8 cellular contexts compared by ENCODE assay signal in the genomic region with DNA sequence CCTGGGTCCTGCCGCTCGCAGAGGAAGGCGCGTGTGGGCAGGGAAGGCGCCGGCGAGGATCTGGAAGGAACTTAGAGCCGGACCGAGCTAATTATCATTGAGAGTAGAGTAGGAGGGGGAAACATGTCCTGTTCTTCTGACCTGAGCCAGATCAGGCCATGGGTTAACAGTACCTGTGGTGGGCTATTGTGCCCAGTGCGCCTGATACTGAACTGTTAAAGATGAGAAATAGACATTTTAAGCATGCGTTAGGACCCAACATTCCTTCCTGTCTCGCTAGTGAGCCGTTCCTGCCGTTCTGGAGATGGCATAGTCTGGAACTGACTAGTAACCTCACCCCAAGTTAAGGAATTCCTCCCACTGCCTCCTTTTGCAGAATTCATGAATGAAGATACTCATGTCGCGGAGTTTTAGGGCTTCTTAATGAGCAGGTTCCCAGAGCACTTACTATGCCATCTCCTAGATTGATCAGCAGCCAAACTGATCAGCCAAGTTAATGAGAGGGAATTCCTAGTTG. TPM values are rescaled to one million over a fixed set of nuclear protein-coding genes. Genes with fewer than 3 reads are reported as not detected.
DNase-seq lines count a peak whose midpoint lies in the region; ATAC-seq lines count a peak whose summit lies in the region.

No MANE protein-coding gene starts in this region.

- DNase-seq in activated CD4-positive, alpha-beta memory T cell treated with anti-CD3 and anti-CD28 coated beads, Interleukin-2, amount 10 ng/mL, durations not matched to agents 7 days and 5 days, result no peak
- DNase-seq in stimulated activated naive CD8-positive, alpha-beta T cell treated with anti-CD3 and anti-CD28 coated beads, Interleukin-15, amount 100 ng/mL, for 72 hours, result no peak
- DNase-seq in NCI-H2081 treated with DMSO at 0.1 percent for 48 hours (lab: John Stamatoyannopoulos, UW) (no peak), HuH-7.5 (ENCODE audit: low spot score) (no peak)

- peak overlapping the region; percentile 88 for H3K4me3 Mint-ChIP-seq in activated CD4-positive, alpha-beta memory T cell treated with anti-CD3 and anti-CD28 coated beads, Interleukin-2, amount 10 ng/mL, durations not matched to agents 7 days and 5 days
- H3K4me3 Mint-ChIP-seq in stimulated activated naive CD8-positive, alpha-beta T cell treated with anti-CD3 and anti-CD28 coated beads, Interleukin-15, amount 100 ng/mL, for 72 hours, result peak overlapping the region; percentile 89 to 96

- peaks cover 60% of the 10 kb centered on the region for H3K4me1 Mint-ChIP-seq in activated CD4-positive, alpha-beta memory T cell treated with anti-CD3 and anti-CD28 coated beads, Interleukin-2, amount 10 ng/mL, durations not matched to agents 7 days and 5 days
- peaks cover 62% of the 10 kb centered on the region for H3K4me1 Mint-ChIP-seq in stimulated activated naive CD8-positive, alpha-beta T cell treated with anti-CD3 and anti-CD28 coated beads, Interleukin-15, amount 100 ng/mL, for 72 hours

- H3K4me3 ChIP-seq in GM08714 (ENCODE audit: low read length) (peak overlapping the region; percentile 87), iPS-18c (ENCODE audit: insufficient read depth, low read depth, low read length) (peak overlapping the region; percentile 90)

- CTCF ChIA-PET in activated CD4-positive, alpha-beta memory T cell treated with anti-CD3 and anti-CD28 coated beads, Interleukin-2, amount 10 ng/mL, durations not matched to agents 7 days and 5 days (lab: Charles Lee), result interaction anchor here (0.8 to 3.3 kb wide), 13 partner anchors 10 to 461 kb away, joined by 3 to 18 read pairs (median 6); a partner anchor contains a TSS

- no peaks in the 10 kb centered on the region for H3K27me3 Mint-ChIP-seq in activated CD4-positive, alpha-beta memory T cell treated with anti-CD3 and anti-CD28 coated beads, Interleukin-2, amount 10 ng/mL, durations not matched to agents 7 days and 5 days
- no peaks in the 10 kb centered on the region for H3K27me3 Mint-ChIP-seq in stimulated activated naive CD8-positive, alpha-beta T cell treated with anti-CD3 and anti-CD28 coated beads, Interleukin-15, amount 100 ng/mL, for 72 hours

- POLR2A ChIA-PET in activated CD4-positive, alpha-beta memory T cell treated with anti-CD3 and anti-CD28 coated beads, Interleukin-2, amount 10 ng/mL, durations not matched to agents 7 days and 5 days (lab: Charles Lee), result interaction anchor here (0.7 to 2.5 kb wide), 20 partner anchors 10 to 551 kb away, joined by 3 to 19 read pairs (median 4); a partner anchor contains a TSS

- H3K9me3 Mint-ChIP-seq in activated CD4-positive, alpha-beta memory T cell treated with anti-CD3 and anti-CD28 coated beads, Interleukin-2, amount 10 ng/mL, durations not matched to agents 7 days and 5 days, result no peaks in the 10 kb centered on the region
- H3K9me3 Mint-ChIP-seq in stimulated activated naive CD8-positive, alpha-beta T cell treated with anti-CD3 and anti-CD28 coated beads, Interleukin-15, amount 100 ng/mL, for 72 hours, result no peaks in the 10 kb centered on the region

- ATAC-seq in HG03103 (IDR thresholded peaks at IDR 0.05; ENCODE audit: low read depth, unreplicated experiment), result peak; percentile 10
- no peak for ATAC-seq in stimulated activated naive CD8-positive, alpha-beta T cell treated with anti-CD3 and anti-CD28 coated beads, Interleukin-15, amount 100 ng/mL, for 72 hours
- ATAC-seq in activated CD4-positive, CD25-positive, alpha-beta regulatory T cell treated with anti-CD3 and anti-CD28 coated beads, Interleukin-2, amount 50 U/mL, for 24 hours, result no peak

- H3K36me3 Mint-ChIP-seq in activated CD4-positive, alpha-beta memory T cell treated with anti-CD3 and anti-CD28 coated beads, Interleukin-2, amount 10 ng/mL, durations not matched to agents 7 days and 5 days (ENCODE audit: low read depth), result peaks cover 21% of the 10 kb centered on the region

- peak overlapping the region; percentile 61 for H3K27ac Mint-ChIP-seq in activated CD4-positive, alpha-beta memory T cell treated with anti-CD3 and anti-CD28 coated beads, Interleukin-2, amount 10 ng/mL, durations not matched to agents 7 days and 5 days
- H3K27ac Mint-ChIP-seq in stimulated activated naive CD8-positive, alpha-beta T cell treated with anti-CD3 and anti-CD28 coated beads, Interleukin-15, amount 100 ng/mL, for 72 hours, result peak overlapping the region; percentile 94 to 96

- H3K9me3 ChIP-seq in iPS-18c (ENCODE audit: control insufficient read depth, insufficient read depth, low read length), result no peaks in the 10 kb centered on the region

RNA-seq across cellular contexts. Expression of a gene that starts 0.9 kb away (rescaled TPM):
- 10 to 100 TPM; 34.1 to 34.7 TPM for total RNA-seq in activated CD4-positive, alpha-beta memory T cell treated with anti-CD3 and anti-CD28 coated beads, Interleukin-2, amount 10 ng/mL, durations not matched to agents 7 days and 5 days

RNA-seq across cellular contexts. Expression of a gene that starts 35.2 kb away (rescaled TPM):
- total RNA-seq in activated CD4-positive, alpha-beta memory T cell treated with anti-CD3 and anti-CD28 coated beads, Interleukin-2, amount 10 ng/mL, durations not matched to agents 7 days and 5 days, result not detected

RNA-seq across cellular contexts. Expression of a gene that starts 50.7 kb away (rescaled TPM):
- 10 to 100 TPM; 56.5 to 57.0 TPM for total RNA-seq in activated CD4-positive, alpha-beta memory T cell treated with anti-CD3 and anti-CD28 coated beads, Interleukin-2, amount 10 ng/mL, durations not matched to agents 7 days and 5 days
